18 cellular contexts compared by ENCODE assay signal in genomic region chr2:111101592-111101991, GRCh38.
"Had no signal": no experiment of that assay in that cellular context is flagged by ENCODE, and none has a peak within 500 bp of the region (broad histone marks: within the 10 kb centered on the region; RNA-seq: fewer than 3 reads in every experiment).

No MANE protein-coding gene starts in this region.

- H3K36me3 ChIP-seq: cardiac muscle cell, gastrocnemius medialis, lower lobe of right lung, pancreas, spleen, stomach, upper lobe of left lung, WERI-Rb-1 had no signal

- H3K4me3 Mint-ChIP-seq: activated CD4-positive, alpha-beta T cell treated with anti-CD3 and anti-CD28 coated beads, Interleukin-2, amount 10 ng/mL, durations not matched to agents 24 days and 14 days; activated T-cell treated with anti-CD3 and anti-CD28 coated beads, Interleukin-2, amount 50 U/mL, for 4 hours; mesothelial cell of epicardium; T-helper 17 cell had no signal

- ATAC-seq: gastrocnemius medialis, left colon, pancreas, sciatic nerve had no signal

- H3K4me1 ChIP-seq: gastrocnemius medialis, lower lobe of right lung, pancreas, stomach, testis, upper lobe of left lung had no signal

- H3K27ac ChIP-seq: cardiac muscle cell, epithelial cell of prostate, gastrocnemius medialis, lower lobe of right lung, pancreas, spleen, stomach, testis, upper lobe of left lung, WERI-Rb-1 had no signal

- H3K36me3 Mint-ChIP-seq: mesothelial cell of epicardium had no signal

- FAIRE-seq: astrocyte, pancreas had no signal

- H3K27ac Mint-ChIP-seq: mesothelial cell of epicardium, T-helper 17 cell had no signal

- H3K27me3 ChIP-seq: cardiac muscle cell, gastrocnemius medialis, pancreas, spleen, stomach, testis, upper lobe of left lung had no signal

- H3K9me3 Mint-ChIP-seq: activated T-cell treated with anti-CD3 and anti-CD28 coated beads, Interleukin-2, amount 50 U/mL, for 4 hours; mesothelial cell of epicardium had no signal

- H3K4me3 ChIP-seq: cardiac muscle cell, gastrocnemius medialis, lower lobe of right lung, pancreas, spleen, stomach, testis, upper lobe of left lung had no signal

- H3K9me3 ChIP-seq: gastrocnemius medialis, lower lobe of right lung, pancreas, spleen, stomach, testis, upper lobe of left lung had no signal

- DNase-seq: activated gamma-delta T cell; activated T-cell treated with anti-CD3 and anti-CD28 coated beads, Interleukin-2, amount 50 U/mL, for 4 hours; gastrocnemius medialis; left colon; lower lobe of right lung; pancreas; spleen; stomach; T-helper 17 cell; testis; upper lobe of left lung; WERI-Rb-1 had no signal
